8 cellular contexts compared by ENCODE assay signal in the genomic region with DNA sequence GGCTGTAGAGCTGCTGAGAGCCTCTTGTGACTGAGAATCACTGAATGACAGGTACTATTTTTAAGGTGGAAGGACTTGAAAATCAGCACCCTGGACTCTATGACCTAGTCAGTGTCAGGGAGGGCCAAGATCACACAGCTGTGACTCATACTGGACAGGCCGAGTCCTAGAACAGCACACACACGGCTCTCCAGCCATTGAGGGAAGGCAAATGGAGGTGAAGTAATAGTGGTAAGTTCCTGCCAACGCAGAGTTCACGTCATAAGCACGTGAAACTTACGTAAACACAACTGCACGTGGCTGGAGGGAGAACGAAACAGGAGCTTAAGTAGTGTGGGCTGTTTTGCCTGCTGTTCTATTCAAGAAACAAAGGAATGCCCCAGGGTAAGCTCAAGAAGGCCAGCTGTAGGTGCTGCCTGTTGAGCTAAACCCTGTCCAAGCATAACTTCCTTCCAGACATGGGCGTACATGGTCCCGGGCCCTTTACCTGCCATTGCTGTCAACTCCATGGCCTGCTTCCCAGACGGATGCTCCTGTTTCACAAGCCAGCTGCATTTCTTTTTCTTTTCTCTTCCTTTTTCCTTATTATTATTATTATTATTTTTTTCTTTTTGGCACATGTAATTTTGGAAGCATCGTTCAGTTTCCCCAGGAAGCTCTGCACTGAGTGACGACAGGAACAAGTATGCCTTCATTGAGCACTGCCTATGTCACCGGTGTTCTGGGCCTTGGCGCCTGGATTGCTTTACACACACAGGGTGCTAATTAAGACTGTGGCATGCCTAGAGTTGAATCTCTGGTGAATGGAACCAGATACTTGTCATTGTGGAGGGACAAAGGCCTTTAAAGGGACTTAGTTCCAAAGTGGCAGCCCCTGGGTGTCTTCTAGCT. TPM values are rescaled to one million over a fixed set of nuclear protein-coding genes. Genes with fewer than 3 reads are reported as not detected.
A peak's percentile ranks its signal among the peaks of the same experiment; 100 is the strongest.
DNase-seq lines count a peak whose midpoint lies in the region; ATAC-seq and TF ChIP-seq lines count a peak whose summit lies in the region.

No MANE protein-coding gene starts in this region.

- H3K4me1 ChIP-seq in Caco-2: no peaks in the 10 kb centered on the region
- peaks cover 0 to 8% of the 10 kb centered on the region in 2 donors for H3K4me1 ChIP-seq in esophagus (ENCODE audit: control insufficient read depth in 2 of 2, insufficient read depth in 2 of 2, low read length in 1 of 2)
- peaks cover 96 to 97% of the 10 kb centered on the region in 2 experiments for H3K4me1 ChIP-seq in neutrophil (ENCODE audit: control insufficient read depth in 1 of 2, insufficient read depth in 1 of 2, low read depth in 1 of 2, low read length in 1 of 2)

- POLR2A ChIA-PET in Caco-2 (lab: Charles Lee): no interaction called here

- TF ChIP-seq CTCF in Caco-2 (IDR thresholded peaks at IDR 0.05; ENCODE audit: insufficient read depth in 1 of 2, low read depth in 1 of 2, low read length in 1 of 2, severe bottlenecking in 1 of 2, unreplicated experiment in 1 of 2) (no peak), neutrophil (IDR thresholded peaks at IDR 0.05) (peak; percentile 40)

- H3K4me1 Mint-ChIP-seq in Caco-2 (ENCODE audit: low read depth, unreplicated experiment): no peaks in the 10 kb centered on the region

- no peaks in the 10 kb centered on the region for H3K36me3 Mint-ChIP-seq in Caco-2 (ENCODE audit: insufficient read depth, unreplicated experiment)

- H3K27me3 ChIP-seq in Caco-2 (replicated peaks; ENCODE audit: control insufficient read depth, insufficient read depth, low read length) (no peaks in the 10 kb centered on the region), esophagus (ENCODE audit: control insufficient read depth in 1 of 2, insufficient read depth in 2 of 2, low read length in 2 of 2) (no peaks in the 10 kb centered on the region), neutrophil (no peaks in the 10 kb centered on the region)

- CTCF ChIA-PET in Caco-2 (lab: Charles Lee): no interaction called here

- no peaks in the 10 kb centered on the region for H3K9me3 Mint-ChIP-seq in Caco-2 (ENCODE audit: unreplicated experiment)

- WGBS in esophagus, 2 donors: 44 to 51% methylated on average over 15 of the region's 15 CpGs

- H3K4me3 Mint-ChIP-seq in Caco-2 (ENCODE audit: unreplicated experiment): no peak overlapping the region

- H3K36me3 ChIP-seq in Caco-2 (ENCODE audit: control insufficient read depth, insufficient read depth, low read length) (no peaks in the 10 kb centered on the region), esophagus (ENCODE audit: control insufficient read depth in 2 of 2, insufficient read depth in 2 of 2, low read length in 1 of 2) (no peaks in the 10 kb centered on the region), neutrophil (no peaks in the 10 kb centered on the region)

- H3K4me3 ChIP-seq in Caco-2 (ENCODE audit: low read depth, low read length) (no peak overlapping the region), esophagus (ENCODE audit: low read depth in 1 of 2, low read length in 2 of 2) (no peak overlapping the region), neutrophil (ENCODE audit: low read depth in 1 of 2, low read length in 1 of 2) (peak overlapping the region; percentile 2 to 39)

- H3K27ac ChIP-seq in esophagus (ENCODE audit: low read depth in 2 of 2, low read length in 1 of 2): peak overlapping the region; percentile 54 to 60
- peak overlapping the region; percentile 97 for H3K27ac ChIP-seq in neutrophil

- ATAC-seq in GM21528 (IDR thresholded peaks at IDR 0.05; ENCODE audit: low FRiP score, unreplicated experiment) (no peak), GM18867 (IDR thresholded peaks at IDR 0.05; ENCODE audit: unreplicated experiment) (no peak), HG03025 (IDR thresholded peaks at IDR 0.05; ENCODE audit: low FRiP score, unreplicated experiment) (no peak), GM18873 (IDR thresholded peaks at IDR 0.05; ENCODE audit: low FRiP score, unreplicated experiment) (no peak)

- intact Hi-C loops in Caco-2 (cut with micrococcal nuclease; ENCODE audit: unreplicated experiment): no loop called here

- no TSS peak for BruUV-seq in Caco-2 (replicated peaks; lab: Mats Ljungman, UMichigan)

- DNase-seq in Caco-2: peak; percentile 10 to 52
- DNase-seq in NCI-H2029 treated with DMSO at 0.1 percent for 48 hours (lab: John Stamatoyannopoulos, UW): peak; percentile 67

- H3K27me3 Mint-ChIP-seq in Caco-2 (ENCODE audit: insufficient read depth, unreplicated experiment): peaks cover 10% of the 10 kb centered on the region

- no peak overlapping the region for H3K27ac Mint-ChIP-seq in Caco-2 (ENCODE audit: unreplicated experiment)

- H3K9me3 ChIP-seq in Caco-2 (no peaks in the 10 kb centered on the region), esophagus (ENCODE audit: control insufficient read depth in 2 of 2, insufficient read depth in 1 of 2, low read depth in 1 of 2, low read length in 1 of 2) (no peaks in the 10 kb centered on the region), neutrophil (no peaks in the 10 kb centered on the region)

RNA-seq across cellular contexts. Expression of gene LCP2, which starts 10.2 kb away (rescaled TPM):
- total RNA-seq in Caco-2 (2022): not detected in 2 replicates
- 1 to 10 TPM; 2.4 to 2.6 TPM for polyA plus RNA-seq in esophagus

Comparison
In these comparisons a context has a peak if more than half of its experiments do, and no peak if none do; other contexts are left out.
1. H3K4me3 ChIP-seq: peak in neutrophil (2 of 2); none in Caco-2 (single experiment) and esophagus (0 of 2).